Comparison of ENCODE assay signal across 9 cellular contexts in genomic region chr19:7868326-7868670, GRCh38. TPM values are rescaled to one million over a fixed set of nuclear protein-coding genes. Genes with fewer than 3 reads are reported as not detected.
DNase-seq lines count a peak whose midpoint lies in the region; ATAC-seq and TF ChIP-seq lines count a peak whose summit lies in the region.
"Had no signal": no experiment of that assay in that cellular context is flagged by ENCODE, and none has a peak within 500 bp of the region (broad histone marks: within the 10 kb centered on the region; RNA-seq: fewer than 3 reads in every experiment).

No MANE protein-coding gene starts in this region.

- TF ChIP-seq CTCF in Panc1 (IDR thresholded peaks at IDR 0.05) = no peak
- TF ChIP-seq CTCF in sigmoid colon (IDR thresholded peaks at IDR 0.05) = no peak

- intact Hi-C loops in Panc1 (cut with micrococcal nuclease; ENCODE audit: unreplicated experiment) = no loop called here
- intact Hi-C loops in sigmoid colon (cut with DNase I) = loop anchor here (5.0 kb wide), 1 partner anchor 34 kb away; the partner anchor contains the start of gene MAP2K7

- peaks cover 29 to 31% of the 10 kb centered on the region in 2 donors for H3K4me1 Mint-ChIP-seq in effector memory CD8-positive, alpha-beta T cell (ENCODE audit: low read depth in 2 of 2)

- H3K36me3 ChIP-seq in Panc1 (ENCODE audit: control insufficient read depth, insufficient read depth, low read length) (no peaks in the 10 kb centered on the region), sigmoid colon (no peaks in the 10 kb centered on the region)

- peaks cover 26 to 59% of the 10 kb centered on the region in 2 donors for H3K27me3 Mint-ChIP-seq in effector memory CD8-positive, alpha-beta T cell

- H3K9me3 Mint-ChIP-seq in effector memory CD8-positive, alpha-beta T cell = no peaks in the 10 kb centered on the region

- H3K27ac ChIP-seq in Panc1 (ENCODE audit: low read length) = no peak overlapping the region
- no peak overlapping the region for H3K27ac ChIP-seq in sigmoid colon

- in situ Hi-C loops in G401 (cut with HindIII; ENCODE audit: low sequenced_read_pairs) (no loop called here), Panc1 (cut with HindIII; ENCODE audit: low pct_unique_long_range_greater_than_20kb, low sequenced_read_pairs) (no loop called here)

- peak overlapping the region; percentile 38 to 76 for H3K27ac Mint-ChIP-seq in effector memory CD8-positive, alpha-beta T cell

- DNase-seq in G401 (ENCODE audit: low spot score) (peak; percentile 43), Panc1 (ENCODE audit: low read depth, low spot score) (no peak), sigmoid colon (no peak), NCI-H1417 treated with DMSO at 0.1 percent for 48 hours (lab: John Stamatoyannopoulos, UW) (no peak), anterior cingulate cortex (lab: John Stamatoyannopoulos, UW) (no peak), COLO829 (ENCODE audit: low spot score) (no peak), SK-N-DZ (ENCODE audit: low spot score) (no peak)
- DNase-seq in effector memory CD8-positive, alpha-beta T cell = no peak

- 5 to 13% methylated on average over 21 of the region's 21 CpGs for WGBS in sigmoid colon, 2 donors

- no peak for TF ChIP-seq POLR2A in sigmoid colon (IDR thresholded peaks at IDR 0.05)

- CTCF ChIA-PET in Panc1 (lab: Charles Lee) = interaction anchor here (0.6 to 1.1 kb wide), 2 partner anchors 14 to 287 kb away, joined by 4 to 5 read pairs; no protein-coding TSS in a partner anchor

- H3K4me3 Mint-ChIP-seq in effector memory CD8-positive, alpha-beta T cell = peak overlapping the region; percentile 83 to 84

- POLR2A ChIA-PET in Panc1 (lab: Charles Lee) = interaction anchor here (1.8 kb wide), 1 partner anchor 34 kb away, joined by 9 read pairs; no protein-coding TSS in a partner anchor

- TF ChIP-seq EP300 in sigmoid colon (IDR thresholded peaks at IDR 0.05) = no peak

- H3K4me3 ChIP-seq in Panc1 (ENCODE audit: low read depth in 2 of 2, low read length in 2 of 2) (peak overlapping the region; percentile 42 to 62; a peak in 3 of 4 replicates), sigmoid colon (peak overlapping the region in 3 of 4 donors; percentile 29 to 46 (median 42))

- H3K36me3 Mint-ChIP-seq in effector memory CD8-positive, alpha-beta T cell (ENCODE audit: insufficient read depth) = peaks cover 11% of the 10 kb centered on the region

- BruUV-seq in Panc1 (replicated peaks; lab: Mats Ljungman, UMichigan) = no TSS peak

- ATAC-seq in Panc1 = no peak
- ATAC-seq in effector memory CD8-positive, alpha-beta T cell (replicated peaks) = no peak

- no peaks in the 10 kb centered on the region for H3K4me1 ChIP-seq in Panc1 (ENCODE audit: control insufficient read depth, insufficient read depth, low read length)
- peaks cover 0 to 40% (median 34%) of the 10 kb centered on the region in 4 donors for H3K4me1 ChIP-seq in sigmoid colon

- no peaks in the 10 kb centered on the region for H3K27me3 ChIP-seq in Panc1 (ENCODE audit: control insufficient read depth, insufficient read depth, low read length)
- peaks cover 26 to 68% (median 52%) of the 10 kb centered on the region in 3 donors for H3K27me3 ChIP-seq in sigmoid colon

- H3K9me3 ChIP-seq in Panc1 (ENCODE audit: control insufficient read depth, insufficient read depth, low read depth, low read length) (no peaks in the 10 kb centered on the region), sigmoid colon (no peaks in the 10 kb centered on the region)

RNA-seq across cellular contexts. Expression of gene PRR36, which starts 5.9 kb away (rescaled TPM):
- 0.03 and 0.49 TPM in 2 replicates for total RNA-seq in G401 (2014; rRNA removed; shearing (Covaris generic))
- 3.7 TPM for total RNA-seq in Panc1 (2021; ENCODE audit: unreplicated experiment)
- polyA plus RNA-seq in Panc1 (2012; ENCODE audit: insufficient read length) = 8.8 TPM
- total RNA-seq in sigmoid colon = not detected
- polyA plus RNA-seq in sigmoid colon = under 1 TPM in 2 of 3 donors, not detected in 1; under 0.01 to 0.23 TPM
- 1.3 and 2.0 TPM in 2 replicates for polyA plus RNA-seq in SK-N-DZ (2014; cell fraction: cytosol; rRNA removed)
- polyA plus RNA-seq in SK-N-DZ (2014; cell fraction: nucleus; rRNA removed) = 1.9 and 6.1 TPM in 2 replicates
- total RNA-seq: LHCN-M2 had no signal

RNA-seq across cellular contexts. Expression of gene LRRC8E, which starts 20.0 kb away (rescaled TPM):
- total RNA-seq in G401 (2014; rRNA removed; shearing (Covaris generic)) = 0.49 TPM in 1 of 2 replicates, not detected in the other
- total RNA-seq in Panc1 (2021; ENCODE audit: unreplicated experiment) (5.0 TPM), sigmoid colon (not detected)
- polyA plus RNA-seq in Panc1 (2012; ENCODE audit: insufficient read length) = 4.4 TPM
- 1 to 10 TPM in 2 of 3 donors, under 1 TPM in 1; 0.23 to 1.2 (median 1.2) TPM for polyA plus RNA-seq in sigmoid colon
- 0.61 and 1.1 TPM in 2 replicates for polyA plus RNA-seq in SK-N-DZ (2014; cell fraction: cytosol; rRNA removed)
- 0.18 and 0.23 TPM in 2 replicates for polyA plus RNA-seq in SK-N-DZ (2014; cell fraction: nucleus; rRNA removed)

RNA-seq across cellular contexts. Expression of gene MAP2K7, which starts 35.4 kb away (rescaled TPM):
- 14.2 and 16.2 TPM in 2 replicates for total RNA-seq in G401 (2014; rRNA removed; shearing (Covaris generic))
- total RNA-seq in Panc1 (2021; ENCODE audit: unreplicated experiment) (32.9 TPM), sigmoid colon (10 to 100 TPM; 12.5 to 20.2 (median 17.4) TPM)
- polyA plus RNA-seq in Panc1 (2012; ENCODE audit: insufficient read length) = 35.2 TPM
- polyA plus RNA-seq in sigmoid colon = 10 to 100 TPM; 15.6 to 27.8 (median 15.7) TPM
- 20.8 and 28.7 TPM in 2 replicates for polyA plus RNA-seq in SK-N-DZ (2014; cell fraction: cytosol; rRNA removed)
- polyA plus RNA-seq in SK-N-DZ (2014; cell fraction: nucleus; rRNA removed) = 35.1 and 44.5 TPM in 2 replicates

RNA-seq across cellular contexts. Expression of gene EVI5L, which starts 38.3 kb away (rescaled TPM):
- 19.0 and 24.5 TPM in 2 replicates for total RNA-seq in G401 (2014; rRNA removed; shearing (Covaris generic))
- total RNA-seq in Panc1 (2021; ENCODE audit: unreplicated experiment) (6.4 TPM), sigmoid colon (10 to 100 TPM in 3 of 4 donors, 1 to 10 TPM in 1; 8.4 to 18.6 (median 12.5) TPM)
- polyA plus RNA-seq in Panc1 (2012; ENCODE audit: insufficient read length) = 19.5 TPM
- polyA plus RNA-seq in sigmoid colon = 10 to 100 TPM in 1 of 3 donors, 1 to 10 TPM in 2; 5.3 to 11.4 (median 6.0) TPM
- 6.2 and 6.3 TPM in 2 replicates for polyA plus RNA-seq in SK-N-DZ (2014; cell fraction: cytosol; rRNA removed)
- 9.5 and 13.8 TPM in 2 replicates for polyA plus RNA-seq in SK-N-DZ (2014; cell fraction: nucleus; rRNA removed)

RNA-seq across cellular contexts. Expression of gene TGFBR3L, which starts 46.3 kb away (rescaled TPM):
- not detected in 2 replicates for total RNA-seq in G401 (2014; rRNA removed; shearing (Covaris generic))
- total RNA-seq in Panc1 (2021; ENCODE audit: unreplicated experiment) (12.5 TPM), sigmoid colon (1 to 10 TPM in 1 of 4 donors, not detected in 3; 1.8 TPM)
- polyA plus RNA-seq in Panc1 (2012; ENCODE audit: insufficient read length) = 38.6 TPM
- not detected for polyA plus RNA-seq in sigmoid colon
- 9.0 and 21.7 TPM in 2 replicates for polyA plus RNA-seq in SK-N-DZ (2014; cell fraction: cytosol; rRNA removed)
- polyA plus RNA-seq in SK-N-DZ (2014; cell fraction: nucleus; rRNA removed) = 11.4 and 25.5 TPM in 2 replicates
